ENCODE assay signal across 23 cellular contexts in the genomic region with DNA sequence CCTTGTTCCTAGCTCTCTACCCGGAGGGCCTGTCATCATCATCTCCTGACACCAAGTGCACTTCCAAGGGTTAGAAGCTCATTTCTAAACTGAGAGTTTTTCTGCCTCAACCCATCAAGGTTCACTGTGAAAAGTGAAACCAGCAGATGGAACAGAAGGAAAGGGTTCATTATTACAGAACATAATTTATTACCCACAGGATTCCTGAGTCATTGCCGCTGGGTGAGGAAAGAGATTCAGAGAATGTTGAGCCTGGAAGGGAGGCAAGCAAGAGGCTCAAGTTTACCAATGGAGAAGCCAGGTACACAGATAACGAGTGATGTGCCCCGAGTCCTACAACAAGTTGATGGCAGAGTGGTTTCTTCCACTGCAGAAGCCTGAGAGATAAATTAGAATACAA.
"Had no signal": no experiment of that assay in that cellular context is flagged by ENCODE, and none has a peak within 500 bp of the region (broad histone marks: within the 10 kb centered on the region; RNA-seq: fewer than 3 reads in every experiment).

No MANE protein-coding gene starts in this region.

- ATAC-seq: activated CD8-positive, alpha-beta T cell treated with anti-CD3 and anti-CD28 coated beads, Interleukin-2, amount 10 ng/mL, durations not matched to agents 7 days and 5 days; body of pancreas; foreskin keratinocyte; pancreas; stimulated activated naive B cell treated with anti-CD40 and anti-IgM and Interleukin-4, amounts not matched to agents 10 μg/mL and 1 μg/mL and 100 μg/mL, for 72 hours; WTC11 had no signal

- H3K36me3 Mint-ChIP-seq: activated naive CD4-positive, alpha-beta T cell treated with anti-CD3 and anti-CD28 coated beads, Interleukin-2, amount 50 U/mL, for 72 hours; immature natural killer cell; stimulated activated naive B cell treated with anti-CD40 and anti-IgM and Interleukin-4, amounts not matched to agents 10 μg/mL and 1 μg/mL and 100 μg/mL, for 72 hours; WTC11 had no signal

- H3K36me3 ChIP-seq: pancreas, tibial artery, vagina had no signal

- H3K27ac Mint-ChIP-seq: activated CD8-positive, alpha-beta T cell treated with anti-CD3 and anti-CD28 coated beads, Interleukin-2, amount 10 ng/mL, durations not matched to agents 7 days and 5 days; activated naive CD4-positive, alpha-beta T cell treated with anti-CD3 and anti-CD28 coated beads, Interleukin-2, amount 50 U/mL, for 72 hours; immature natural killer cell; stimulated activated naive B cell treated with anti-CD40 and anti-IgM and Interleukin-4, amounts not matched to agents 10 μg/mL and 1 μg/mL and 100 μg/mL, for 72 hours; WTC11 had no signal

- DNase-seq: activated CD4-positive, alpha-beta T cell treated with anti-CD3 and anti-CD28 coated beads for 48 hours; activated CD8-positive, alpha-beta memory T cell treated with anti-CD3 and anti-CD28 coated beads, Interleukin-2, amount 50 U/mL, for 4 hours; activated CD8-positive, alpha-beta T cell treated with anti-CD3 and anti-CD28 coated beads, Interleukin-2, amount 10 ng/mL, durations not matched to agents 7 days and 5 days; activated effector memory CD4-positive, alpha-beta T cell treated with anti-CD3 and anti-CD28 coated beads, Interleukin-2, amount 50 U/mL, for 16 hours; activated T-cell treated with anti-CD3 and anti-CD28 coated beads, Interleukin-2, amount 50 U/mL, for 48 hours; body of pancreas; effector CD8-positive, alpha-beta T cell; foreskin keratinocyte; head of caudate nucleus; immature natural killer cell; midbrain; pancreas; retina; stimulated activated CD4-positive, alpha-beta T cell treated with anti-CD3 and anti-CD28 coated beads, Interleukin-2, amount 100 ng/mL, for 48 hours; stimulated activated naive B cell treated with anti-CD40 and anti-IgM and Interleukin-4, amounts not matched to agents 10 μg/mL and 1 μg/mL and 100 μg/mL, for 72 hours; T-helper 2 cell; tibial artery had no signal

- H3K9me3 Mint-ChIP-seq: activated naive CD4-positive, alpha-beta T cell treated with anti-CD3 and anti-CD28 coated beads, Interleukin-2, amount 50 U/mL, for 72 hours; central memory CD8-positive, alpha-beta T cell; immature natural killer cell; stimulated activated naive B cell treated with anti-CD40 and anti-IgM and Interleukin-4, amounts not matched to agents 10 μg/mL and 1 μg/mL and 100 μg/mL, for 72 hours had no signal

- H3K4me3 ChIP-seq: body of pancreas, coronary artery, lung, pancreas, tibial artery, vagina had no signal

- H3K4me1 Mint-ChIP-seq: central memory CD8-positive, alpha-beta T cell; WTC11 had no signal

- H3K9me3 ChIP-seq: body of pancreas, pancreas, tibial artery, vagina had no signal

- H3K4me3 Mint-ChIP-seq: activated CD8-positive, alpha-beta T cell treated with anti-CD3 and anti-CD28 coated beads, Interleukin-2, amount 10 ng/mL, durations not matched to agents 7 days and 5 days; central memory CD8-positive, alpha-beta T cell; immature natural killer cell; stimulated activated naive B cell treated with anti-CD40 and anti-IgM and Interleukin-4, amounts not matched to agents 10 μg/mL and 1 μg/mL and 100 μg/mL, for 72 hours; WTC11 had no signal

- H3K27ac ChIP-seq: body of pancreas, coronary artery, foreskin keratinocyte, pancreas, tibial artery, vagina had no signal

- H3K27me3 Mint-ChIP-seq: central memory CD8-positive, alpha-beta T cell; stimulated activated naive B cell treated with anti-CD40 and anti-IgM and Interleukin-4, amounts not matched to agents 10 μg/mL and 1 μg/mL and 100 μg/mL, for 72 hours had no signal

- H3K27me3 ChIP-seq: body of pancreas, foreskin keratinocyte, pancreas, tibial artery, vagina had no signal

- H3K4me1 ChIP-seq: body of pancreas, foreskin keratinocyte, pancreas, tibial artery, vagina had no signal
